In the genomic region with DNA sequence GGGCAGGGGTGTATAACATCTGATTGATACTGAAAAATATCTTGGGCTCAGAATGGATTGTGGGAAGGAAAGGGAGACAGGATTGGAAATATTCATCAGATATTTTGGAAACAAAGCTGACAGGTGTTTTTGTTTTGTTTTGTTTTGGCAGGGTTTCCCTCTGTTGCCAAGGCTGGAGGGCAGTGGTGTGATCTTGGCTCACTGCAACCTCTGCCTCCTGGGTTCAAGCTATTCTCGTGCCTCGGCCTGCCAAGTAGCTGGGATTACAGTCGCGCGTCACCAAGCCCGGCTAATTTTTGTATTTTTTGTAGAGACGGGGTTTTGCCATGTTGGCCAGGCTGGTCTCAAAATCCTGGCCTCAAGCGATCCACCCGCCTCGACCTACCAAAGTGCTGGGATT, we compare ENCODE assay signal across 7 cellular contexts. TPM values are rescaled to one million over a fixed set of nuclear protein-coding genes. Genes with fewer than 3 reads are reported as not detected.
"Had no signal": no experiment of that assay in that cellular context is flagged by ENCODE, and none has a peak within 500 bp of the region (broad histone marks: within the 10 kb centered on the region; RNA-seq: fewer than 3 reads in every experiment).

No MANE protein-coding gene starts in this region.

RNA-seq across cellular contexts. Expression of gene CCER2, which starts 38.6 kb away (rescaled TPM):
- total RNA-seq: ascending aorta, cardiac septum, chondrocyte, left ventricle myocardium inferior, mesenteric fat pad, tibial nerve, urinary bladder had no signal
